ENCODE assay signal across 36 cellular contexts in genomic region chr1:6211731-6212130, GRCh38. TPM values are rescaled to one million over a fixed set of nuclear protein-coding genes. Genes with fewer than 3 reads are reported as not detected.
"Had no signal": no experiment of that assay in that cellular context is flagged by ENCODE, and none has a peak within 500 bp of the region (broad histone marks: within the 10 kb centered on the region; RNA-seq: fewer than 3 reads in every experiment).

No MANE protein-coding gene starts in this region.

- H3K27me3 ChIP-seq: body of pancreas, breast epithelium, Peyer's patch, SJSA1 had no signal

- H3K4me3 ChIP-seq: body of pancreas, breast epithelium, Peyer's patch, SJSA1 had no signal

- H3K9ac ChIP-seq: SK-N-SH had no signal

- DNase-seq: activated CD4-positive, alpha-beta T cell treated with anti-CD3 and anti-CD28 coated beads, Interleukin-2, amount 10 ng/mL, durations not matched to agents 24 days and 14 days; activated CD4-positive, alpha-beta T cell treated with anti-CD3 and anti-CD28 coated beads, Interleukin-2, amount 50 U/mL, for 4 hours; activated CD8-positive, alpha-beta T cell treated with anti-CD3 and anti-CD28 coated beads for 36 hours; activated naive CD4-positive, alpha-beta T cell; activated naive CD8-positive, alpha-beta T cell treated with anti-CD3 and anti-CD28 coated beads, Interleukin-2, amount 10 ng/mL, durations not matched to agents 7 days and 5 days; activated T-cell treated with anti-CD3 and anti-CD28 coated beads, Interleukin-2, amount 50 U/mL, for 1 hour; activated T-cell treated with anti-CD3 and anti-CD28 coated beads, Interleukin-2, amount 50 U/mL, for 72 hours; amygdala; body of pancreas; MM.1S; MV-4-11; NCI-H1092 treated with DMSO at 0.1 percent for 48 hours; NCI-H1417; NCI-H146; NCI-H187; NCI-H2029 treated with DMSO at 0.1 percent for 48 hours; NCI-H2107; NCI-H2171; NCI-H510A; NCI-H526; NCI-H748 treated with DMSO at 0.1 percent for 48 hours; NK-92 treated with Interleukin-12 subunit alpha and Interleukin-12 subunit beta, amount 100 ng/mL, for 24 hours; PC-3; Peyer's patch; RPMI8226; SHP77 treated with DMSO at 0.1 percent for 48 hours; SK-N-SH had no signal

- H3K27ac ChIP-seq: body of pancreas, breast epithelium, Peyer's patch, SJSA1 had no signal

- H3K9me3 ChIP-seq: body of pancreas, breast epithelium, Peyer's patch, SJSA1, SK-N-SH had no signal

- H3K4me2 ChIP-seq: SK-N-SH had no signal

- H3K36me3 ChIP-seq: breast epithelium had no signal

- ATAC-seq: activated CD8-positive, alpha-beta T cell treated with anti-CD3 and anti-CD28 coated beads for 36 hours; activated T-cell treated with anti-CD3 and anti-CD28 coated beads, Interleukin-2, amount 50 U/mL, for 72 hours; activated T-helper 17 cell treated with anti-CD3 and anti-CD28 coated beads, Interleukin-2, amount 50 U/mL, for 72 hours; body of pancreas; PC-3 had no signal

- FAIRE-seq: astrocyte, TTC549 had no signal

- H3K4me1 ChIP-seq: breast epithelium had no signal

RNA-seq across cellular contexts. Expression of gene HES3, which starts 32.2 kb away (rescaled TPM):
- total RNA-seq: activated CD4-positive, alpha-beta T cell treated with anti-CD3 and anti-CD28 coated beads, Interleukin-2, amount 10 ng/mL, durations not matched to agents 24 days and 14 days; activated CD8-positive, alpha-beta memory T cell treated with anti-CD3 and anti-CD28 coated beads for 36 hours; activated CD8-positive, alpha-beta T cell treated with anti-CD3 and anti-CD28 coated beads for 36 hours; activated naive CD8-positive, alpha-beta T cell treated with anti-CD3 and anti-CD28 coated beads, Interleukin-2, amount 10 ng/mL, durations not matched to agents 7 days and 5 days; activated T-cell treated with anti-CD3 and anti-CD28 coated beads, Interleukin-2, amount 50 U/mL, for 72 hours; activated T-helper 17 cell treated with anti-CD3 and anti-CD28 coated beads, Interleukin-2, amount 50 U/mL, for 72 hours; astrocyte; body of pancreas; breast epithelium; cardiac septum; LHCN-M2; PC-3; Peyer's patch; SJSA1 had no signal
- polyA plus RNA-seq: adipose tissue, SK-N-SH had no signal
